Comparison of ENCODE assay signal across 7 cellular contexts in the genomic region with DNA sequence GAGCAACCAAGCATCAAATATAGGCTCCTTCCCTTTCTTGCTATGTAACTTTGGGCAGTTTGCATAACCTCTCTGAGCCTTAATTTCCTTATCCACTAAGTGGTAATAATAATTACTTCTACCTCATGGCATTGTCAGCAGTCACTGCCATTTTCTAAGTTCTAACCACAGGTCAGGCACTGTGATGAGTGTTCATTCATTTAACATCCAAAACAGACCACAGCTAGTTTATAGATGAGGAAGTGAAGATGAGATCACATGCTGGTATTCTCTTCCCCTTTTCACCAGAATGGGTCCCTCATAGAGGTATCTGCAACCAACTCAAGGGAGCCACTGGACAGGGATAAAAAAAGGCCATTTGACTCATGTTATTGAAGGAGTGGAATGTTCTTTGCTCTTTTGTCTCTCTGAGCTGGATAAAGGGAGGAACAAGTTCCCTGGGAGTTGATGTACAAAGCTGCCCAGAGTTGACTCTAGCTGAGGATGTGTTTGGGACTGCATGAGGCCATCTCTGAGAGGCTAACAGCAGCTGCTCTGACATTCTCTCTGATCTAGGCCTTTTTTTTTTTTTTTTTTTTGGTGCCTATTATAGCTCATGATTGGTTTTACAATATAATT.
DNase-seq lines count a peak whose midpoint lies in the region; ATAC-seq lines count a peak whose summit lies in the region.

No MANE protein-coding gene starts in this region.

- ATAC-seq in GM19035 (IDR thresholded peaks at IDR 0.05; ENCODE audit: unreplicated experiment), result peak; percentile 96
- peak; percentile 96 for ATAC-seq in HG02840 (IDR thresholded peaks at IDR 0.05; ENCODE audit: low FRiP score, unreplicated experiment)
- ATAC-seq in natural killer cell treated with Interleukin-12 subunit alpha and Interleukin-12 subunit beta and Interleukin-15 and Interleukin-18, amount 100 ng/mL, for 72 hours, result peak; percentile 40 to 92

- peaks cover 0 to 5% of the 10 kb centered on the region in 2 donors for H3K27me3 Mint-ChIP-seq in natural killer cell treated with Interleukin-12 subunit alpha and Interleukin-12 subunit beta and Interleukin-15 and Interleukin-18, amount 100 ng/mL, for 72 hours

- DNase-seq in NOMO-1 treated with dmso at 0.1 percent for 144 hours (lab: John Stamatoyannopoulos, UW; ENCODE audit: unreplicated experiment), result peak; percentile 64
- DNase-seq in natural killer cell treated with Interleukin-12 subunit alpha and Interleukin-12 subunit beta and Interleukin-15 and Interleukin-18, amount 100 ng/mL, for 72 hours (ENCODE audit: low spot score), result no peak
- no peak for DNase-seq in HK-2 (ENCODE audit: unreplicated experiment)
- no peak for DNase-seq in UCSD-AML1 (lab: John Stamatoyannopoulos, UW; ENCODE audit: unreplicated experiment)
- no peak for DNase-seq in NCI-H1105 treated with DMSO at 0.1 percent for 48 hours (lab: John Stamatoyannopoulos, UW)

- H3K9me3 Mint-ChIP-seq in natural killer cell treated with Interleukin-12 subunit alpha and Interleukin-12 subunit beta and Interleukin-15 and Interleukin-18, amount 100 ng/mL, for 72 hours, result no peaks in the 10 kb centered on the region

- no peak overlapping the region for H3K4me3 Mint-ChIP-seq in natural killer cell treated with Interleukin-12 subunit alpha and Interleukin-12 subunit beta and Interleukin-15 and Interleukin-18, amount 100 ng/mL, for 72 hours

- H3K36me3 Mint-ChIP-seq in natural killer cell treated with Interleukin-12 subunit alpha and Interleukin-12 subunit beta and Interleukin-15 and Interleukin-18, amount 100 ng/mL, for 72 hours, result no peaks in the 10 kb centered on the region

- H3K27ac Mint-ChIP-seq in natural killer cell treated with Interleukin-12 subunit alpha and Interleukin-12 subunit beta and Interleukin-15 and Interleukin-18, amount 100 ng/mL, for 72 hours, result peak overlapping the region in 1 of 2 donors; percentile 54

- peaks cover 6 to 8% of the 10 kb centered on the region in 2 donors for H3K4me1 Mint-ChIP-seq in natural killer cell treated with Interleukin-12 subunit alpha and Interleukin-12 subunit beta and Interleukin-15 and Interleukin-18, amount 100 ng/mL, for 72 hours (ENCODE audit: low read depth in 2 of 2)
